In the genomic region with DNA sequence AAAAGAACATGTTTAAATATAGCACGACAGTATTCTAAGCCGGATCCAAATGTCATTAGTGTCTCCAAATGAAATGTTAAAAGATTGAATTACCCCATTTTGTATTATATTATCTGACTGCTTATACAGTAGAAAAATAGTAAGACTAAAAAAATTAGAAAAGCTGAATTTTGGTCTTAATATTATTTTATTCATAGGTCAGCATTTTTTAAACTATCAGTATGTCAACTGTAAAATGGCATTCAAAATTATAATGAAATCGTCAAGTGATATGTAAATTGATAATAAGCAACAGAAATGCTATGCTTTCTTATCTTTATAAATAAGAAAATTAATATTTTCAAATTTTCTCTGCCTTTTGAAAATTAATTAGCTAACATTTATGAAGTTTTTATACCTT, we compare ENCODE assay signal across 8 cellular contexts. TPM values are rescaled to one million over a fixed set of nuclear protein-coding genes. Genes with fewer than 3 reads are reported as not detected.
"Had no signal": no experiment of that assay in that cellular context is flagged by ENCODE, and none has a peak within 500 bp of the region (broad histone marks: within the 10 kb centered on the region; RNA-seq: fewer than 3 reads in every experiment).

No MANE protein-coding gene starts in this region.

- H3K9ac ChIP-seq: GM23248, KMS-11 had no signal

- H3K27ac ChIP-seq: GM23248, KMS-11 had no signal

- H3K4me3 ChIP-seq: GM23248 had no signal

- DNase-seq: GM23248, GOT3, H9, HCEC 1CT, KBM-7 had no signal

- H2AFZ ChIP-seq: GM23248 had no signal

- H3K4me2 ChIP-seq: KMS-11 had no signal

- FAIRE-seq: H54, HTR-8/SVneo had no signal

RNA-seq across cellular contexts. Expression of a gene that starts 16.6 kb away (rescaled TPM):
- total RNA-seq: GM23248 had no signal
- polyA plus RNA-seq: GM23248 had no signal
